Comparison of ENCODE assay signal across 17 cellular contexts in genomic region chr5:33075731-33076130, GRCh38.
DNase-seq lines count a peak whose midpoint lies in the region; ATAC-seq and TF ChIP-seq lines count a peak whose summit lies in the region.
"Had no signal": no experiment of that assay in that cellular context is flagged by ENCODE, and none has a peak within 500 bp of the region (broad histone marks: within the 10 kb centered on the region; RNA-seq: fewer than 3 reads in every experiment).

No MANE protein-coding gene starts in this region.

- H3K36me3 ChIP-seq in adipocyte (ENCODE audit: control insufficient read depth, insufficient read depth, low read length, severe bottlenecking) (no peaks in the 10 kb centered on the region), fibroblast of lung (ENCODE audit: control insufficient read depth, insufficient read depth, low read length) (no peaks in the 10 kb centered on the region), upper lobe of left lung (no peaks in the 10 kb centered on the region)
- H3K36me3 ChIP-seq: BLaER1, Peyer's patch, SJSA1 had no signal

- H3K4me1 ChIP-seq in adipocyte (ENCODE audit: control insufficient read depth, insufficient read depth, low read length) (peaks cover 26% of the 10 kb centered on the region), fibroblast of lung (ENCODE audit: control insufficient read depth, extremely low read depth, insufficient read depth, low read length) (no peaks in the 10 kb centered on the region), upper lobe of left lung (peaks cover 0 to 2% (median 0%) of the 10 kb centered on the region in 4 donors)
- H3K4me1 ChIP-seq: BLaER1, Peyer's patch had no signal

- no peak overlapping the region for H3K4me3 ChIP-seq in adipocyte (ENCODE audit: low read length)
- H3K4me3 ChIP-seq in fibroblast of lung (replicated peaks in 1 of 4; ENCODE audit: control extremely low read depth in 1 of 4, insufficient read depth in 1 of 4, low read depth in 3 of 4, low read length in 4 of 4) = no peak overlapping the region
- no peak overlapping the region for H3K4me3 ChIP-seq in upper lobe of left lung
- H3K4me3 ChIP-seq: BLaER1, Peyer's patch, SJSA1 had no signal

- intact Hi-C loops in posterior cingulate gyrus (cut with DNase I) = no loop called here

- no peak for TF ChIP-seq POLR2A in upper lobe of left lung (IDR thresholded peaks at IDR 0.05)

- H3K27me3 ChIP-seq in adipocyte (replicated peaks; ENCODE audit: control insufficient read depth, insufficient read depth, low read length) (no peaks in the 10 kb centered on the region), fibroblast of lung (ENCODE audit: control insufficient read depth, insufficient read depth, low read length) (no peaks in the 10 kb centered on the region), upper lobe of left lung (no peaks in the 10 kb centered on the region)
- H3K27me3 ChIP-seq: BLaER1, Peyer's patch, SJSA1 had no signal

- no peak overlapping the region for H2AFZ ChIP-seq in fibroblast of lung (ENCODE audit: low read length)

- H3K27ac ChIP-seq in fibroblast of lung (ENCODE audit: insufficient read depth, low read length) (no peak overlapping the region), upper lobe of left lung (no peak overlapping the region)
- H3K27ac ChIP-seq: BLaER1, Peyer's patch had no signal

- DNase-seq in ELR (ENCODE audit: low read depth) (peak; percentile 56), adipocyte (ENCODE audit: low read depth) (peak; percentile 35), fibroblast of lung (ENCODE audit: low read depth in 2 of 2) (peak; percentile 45 to 66), renal cortical epithelial cell (ENCODE audit: low read depth) (peak; percentile 20), upper lobe of left lung (no peak), omental fat pad (ENCODE audit: low spot score) (no peak), posterior cingulate gyrus (no peak)
- DNase-seq: CD4-positive, alpha-beta memory T cell; Karpas-422; MM.1S; NCI-H1092; NCI-H1694; NCI-H2081 treated with DMSO at 0.1 percent for 48 hours; NK-92 treated with Interleukin-12 subunit alpha and Interleukin-12 subunit beta, amount 100 ng/mL, for 24 hours; Peyer's patch had no signal

- no peak for TF ChIP-seq CTCF in fibroblast of lung (conservative IDR thresholded peaks at IDR 0.05 in 1 of 2, IDR thresholded peaks at IDR 0.05 in 1 of 2; ENCODE audit: low read depth in 1 of 2, low read length in 2 of 2)
- TF ChIP-seq CTCF in upper lobe of left lung (IDR thresholded peaks at IDR 0.05) = no peak
- no peak for TF ChIP-seq CTCF in omental fat pad (IDR thresholded peaks at IDR 0.05)

- WGBS in upper lobe of left lung, 2 donors = 67 to 74% methylated on average over 2 of the region's 2 CpGs

- no peak for ATAC-seq in upper lobe of left lung (ENCODE audit: low FRiP score in 2 of 2)
- no peak for ATAC-seq in omental fat pad (ENCODE audit: low FRiP score)

- no peak for TF ChIP-seq EP300 in upper lobe of left lung (IDR thresholded peaks at IDR 0.05)

- no peaks in the 10 kb centered on the region for H3K9me3 ChIP-seq in adipocyte (ENCODE audit: control insufficient read depth, low read length)
- H3K9me3 ChIP-seq in fibroblast of lung (ENCODE audit: control insufficient read depth, insufficient read depth, low read depth, low read length) = no peaks in the 10 kb centered on the region
- no peaks in the 10 kb centered on the region for H3K9me3 ChIP-seq in upper lobe of left lung
- H3K9me3 ChIP-seq: BLaER1, Peyer's patch, SJSA1 had no signal

- H4K20me1 ChIP-seq in fibroblast of lung (ENCODE audit: control insufficient read depth, extremely low read depth, insufficient read depth, low read length) = no peaks in the 10 kb centered on the region
- H4K20me1 ChIP-seq: BLaER1 had no signal

- H3K79me2 ChIP-seq in fibroblast of lung (ENCODE audit: control insufficient read depth, insufficient read depth, low read length) = no peaks in the 10 kb centered on the region

- no peak overlapping the region for H3K4me2 ChIP-seq in fibroblast of lung (ENCODE audit: extremely low read depth, insufficient read depth, low read length)
- H3K4me2 ChIP-seq: BLaER1 had no signal

- H3K9ac ChIP-seq in adipocyte (ENCODE audit: low read length) = no peak overlapping the region
- no peak overlapping the region for H3K9ac ChIP-seq in fibroblast of lung (ENCODE audit: insufficient read depth, low read length)
- H3K9ac ChIP-seq: BLaER1 had no signal

Comparison
In these comparisons a context has a peak if more than half of its experiments do, and no peak if none do; other contexts are left out.
1. DNase-seq: peak in ELR (single experiment), adipocyte (single experiment), fibroblast of lung (2 of 2) and renal cortical epithelial cell (single experiment); none in upper lobe of left lung (0 of 2), omental fat pad (single experiment) and posterior cingulate gyrus (0 of 10).